Comparison of ENCODE assay signal across 8 cellular contexts in the genomic region with DNA sequence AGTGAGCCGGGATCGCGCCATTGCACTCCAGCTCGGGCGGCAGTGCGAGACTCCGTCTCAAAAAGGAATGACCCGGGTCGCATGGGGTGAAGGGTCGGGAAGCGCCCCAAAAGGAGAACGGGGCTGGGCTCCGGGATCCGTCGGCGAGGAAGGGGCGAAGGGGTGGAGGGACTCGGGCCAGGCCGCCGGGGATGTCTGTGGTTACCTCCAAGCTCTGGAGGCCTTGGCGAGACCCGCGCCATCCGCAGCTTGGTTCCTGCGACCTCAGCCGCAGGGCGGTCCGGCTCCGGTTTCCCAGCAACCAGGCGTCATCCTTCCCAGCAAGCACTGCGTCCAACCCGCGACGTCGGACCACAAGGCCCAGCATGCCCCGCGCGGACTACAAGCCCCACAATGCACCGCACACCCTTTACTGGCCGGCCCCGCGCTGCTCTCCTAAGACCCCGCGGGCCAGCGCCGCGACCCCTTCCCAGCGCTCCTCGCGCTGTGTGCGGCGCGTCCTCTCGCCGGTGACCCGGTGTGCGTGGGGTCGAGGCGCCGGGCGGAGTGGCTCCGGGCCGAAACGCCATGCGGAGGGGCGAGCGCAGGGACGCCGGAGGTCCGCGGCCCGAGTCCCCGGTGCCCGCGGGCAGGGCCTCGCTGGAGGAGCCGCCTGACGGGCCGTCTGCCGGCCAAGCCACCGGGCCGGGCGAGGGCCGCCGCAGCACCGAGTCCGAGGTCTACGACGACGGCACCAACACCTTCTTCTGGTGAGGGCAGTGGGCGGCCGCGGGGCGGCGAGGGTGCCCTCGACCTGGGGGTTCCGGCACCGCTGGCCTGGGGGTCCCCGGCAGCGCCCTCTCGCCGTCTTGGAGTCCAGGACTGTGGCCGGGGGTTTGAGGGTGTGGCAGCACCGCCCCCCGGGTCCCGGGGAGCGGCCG. TPM values are rescaled to one million over a fixed set of nuclear protein-coding genes. Genes with fewer than 3 reads are reported as not detected.
DNase-seq lines count a peak whose midpoint lies in the region; ATAC-seq and TF ChIP-seq lines count a peak whose summit lies in the region.

A gene (plus strand): TSS at position 391 of the 920 bp plus-strand sequence. CDS start 177 bp downstream, at position 568.

- DNase-seq in NCI-H748 (lab: John Stamatoyannopoulos, UW; ENCODE audit: unreplicated experiment) (peak; percentile 98), dermis blood vessel endothelial cell (peak; percentile 98)
- peak; percentile 93 for DNase-seq in activated CD4-positive, alpha-beta T cell treated with anti-CD3 and anti-CD28 coated beads, Interleukin-2, amount 50 U/mL, for 1 hour
- peak; percentile 95 for DNase-seq in stimulated activated CD4-positive, alpha-beta T cell treated with anti-CD3 and anti-CD28 coated beads, Interleukin-4, amount 100 ng/mL, for 24 hours

- TF ChIP-seq CTCF in liver (IDR thresholded peaks at IDR 0.05; ENCODE audit: low read depth, low read length, missing input control) = no peak

- peak within 1 kb of the TSS; percentile 90 to 100 (median 97) for H3K4me2 ChIP-seq in BLaER1 treated with 17β-estradiol and CSF1 and Interleukin-3, amounts not matched to agents 10 nM and 100 nM

- ATAC-seq in GM19351 (IDR thresholded peaks at IDR 0.05; ENCODE audit: unreplicated experiment) = peak; percentile 81
- peak; percentile 80 for ATAC-seq in HG03521 (IDR thresholded peaks at IDR 0.05; ENCODE audit: unreplicated experiment)

- H3K27me3 ChIP-seq in BLaER1 treated with 17β-estradiol and CSF1 and Interleukin-3, amounts not matched to agents 10 nM and 100 nM = no peaks in the 10 kb centered on the region
- H3K27me3 ChIP-seq in liver (ENCODE audit: control insufficient read depth in 4 of 4, insufficient read depth in 4 of 4, low read length in 3 of 4) = no peaks in the 10 kb centered on the region

- peak within 1 kb of the TSS; percentile 83 to 94 (median 88) for H3K9ac ChIP-seq in BLaER1 treated with 17β-estradiol and CSF1 and Interleukin-3, amounts not matched to agents 10 nM and 100 nM
- H3K9ac ChIP-seq in liver (ENCODE audit: low read depth in 1 of 2, low read length in 2 of 2) = peak within 1 kb of the TSS in 1 of 2 donors; percentile 75

- H3K9me3 ChIP-seq in BLaER1 treated with 17β-estradiol and CSF1 and Interleukin-3, amounts not matched to agents 10 nM and 100 nM (replicated peaks in 1 of 11) = no peaks in the 10 kb centered on the region
- H3K9me3 ChIP-seq in liver (ENCODE audit: control insufficient read depth in 4 of 4, low read length in 3 of 4) = no peaks in the 10 kb centered on the region

- H3K27ac ChIP-seq in BLaER1 treated with 17β-estradiol and CSF1 and Interleukin-3, amounts not matched to agents 10 nM and 100 nM = peak within 1 kb of the TSS; percentile 74 to 87 (median 80)
- peak within 1 kb of the TSS; percentile 58 to 86 for H3K27ac ChIP-seq in liver (ENCODE audit: low read depth in 1 of 2, low read length in 2 of 2)

- under 1% methylated on average over 108 of the region's 108 CpGs for WGBS in liver

- H3K36me3 ChIP-seq in BLaER1 treated with 17β-estradiol and CSF1 and Interleukin-3, amounts not matched to agents 10 nM and 100 nM = peaks cover 23 to 39% (median 32%) of the 10 kb centered on the region in 11 experiments
- peaks cover 3 to 18% (median 5%) of the 10 kb centered on the region in 4 donors for H3K36me3 ChIP-seq in liver (ENCODE audit: control insufficient read depth in 4 of 4, insufficient read depth in 3 of 4, low read depth in 1 of 4, low read length in 3 of 4)

- peak in 1 of 2 donors; percentile 18 for TF ChIP-seq RAD21 in liver (IDR thresholded peaks at IDR 0.05)

- peaks cover 24 to 36% (median 31%) of the 10 kb centered on the region in 10 experiments for H3K4me1 ChIP-seq in BLaER1 treated with 17β-estradiol and CSF1 and Interleukin-3, amounts not matched to agents 10 nM and 100 nM
- H3K4me1 ChIP-seq in liver (ENCODE audit: control insufficient read depth in 4 of 4, insufficient read depth in 4 of 4, low read length in 3 of 4) = peaks cover 8 to 35% (median 27%) of the 10 kb centered on the region in 4 donors

- H3K4me3 ChIP-seq in BLaER1 treated with 17β-estradiol and CSF1 and Interleukin-3, amounts not matched to agents 10 nM and 100 nM = peak within 1 kb of the TSS; percentile 89 to 99 (median 98)
- peak within 1 kb of the TSS; percentile 63 to 96 (median 73) for H3K4me3 ChIP-seq in liver (ENCODE audit: low read depth in 1 of 3, low read length in 3 of 3)

- H4K20me1 ChIP-seq in BLaER1 treated with 17β-estradiol and CSF1 and Interleukin-3, amounts not matched to agents 10 nM and 100 nM = peaks cover 16 to 48% (median 42%) of the 10 kb centered on the region in 11 experiments; a peak in 21 of 22 replicates

TF ChIP-seq in liver, 16 proteins besides CTCF, POLR2A, EP300 and RAD21:
- TF ChIP-seq JUND (IDR thresholded peaks at IDR 0.05) = no peak
- peak in 1 of 2 donors; percentile 75 for TF ChIP-seq GABPA (IDR thresholded peaks at IDR 0.05 in 1 of 2, conservative IDR thresholded peaks at IDR 0.05 in 1 of 2)
- TF ChIP-seq, protein P1, sequence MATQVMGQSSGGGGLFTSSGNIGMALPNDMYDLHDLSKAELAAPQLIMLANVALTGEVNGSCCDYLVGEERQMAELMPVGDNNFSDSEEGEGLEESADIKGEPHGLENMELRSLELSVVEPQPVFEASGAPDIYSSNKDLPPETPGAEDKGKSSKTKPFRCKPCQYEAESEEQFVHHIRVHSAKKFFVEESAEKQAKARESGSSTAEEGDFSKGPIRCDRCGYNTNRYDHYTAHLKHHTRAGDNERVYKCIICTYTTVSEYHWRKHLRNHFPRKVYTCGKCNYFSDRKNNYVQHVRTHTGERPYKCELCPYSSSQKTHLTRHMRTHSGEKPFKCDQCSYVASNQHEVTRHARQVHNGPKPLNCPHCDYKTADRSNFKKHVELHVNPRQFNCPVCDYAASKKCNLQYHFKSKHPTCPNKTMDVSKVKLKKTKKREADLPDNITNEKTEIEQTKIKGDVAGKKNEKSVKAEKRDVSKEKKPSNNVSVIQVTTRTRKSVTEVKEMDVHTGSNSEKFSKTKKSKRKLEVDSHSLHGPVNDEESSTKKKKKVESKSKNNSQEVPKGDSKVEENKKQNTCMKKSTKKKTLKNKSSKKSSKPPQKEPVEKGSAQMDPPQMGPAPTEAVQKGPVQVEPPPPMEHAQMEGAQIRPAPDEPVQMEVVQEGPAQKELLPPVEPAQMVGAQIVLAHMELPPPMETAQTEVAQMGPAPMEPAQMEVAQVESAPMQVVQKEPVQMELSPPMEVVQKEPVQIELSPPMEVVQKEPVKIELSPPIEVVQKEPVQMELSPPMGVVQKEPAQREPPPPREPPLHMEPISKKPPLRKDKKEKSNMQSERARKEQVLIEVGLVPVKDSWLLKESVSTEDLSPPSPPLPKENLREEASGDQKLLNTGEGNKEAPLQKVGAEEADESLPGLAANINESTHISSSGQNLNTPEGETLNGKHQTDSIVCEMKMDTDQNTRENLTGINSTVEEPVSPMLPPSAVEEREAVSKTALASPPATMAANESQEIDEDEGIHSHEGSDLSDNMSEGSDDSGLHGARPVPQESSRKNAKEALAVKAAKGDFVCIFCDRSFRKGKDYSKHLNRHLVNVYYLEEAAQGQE (IDR thresholded peaks at IDR 0.05) = no peak
- TF ChIP-seq TAF1 (conservative IDR thresholded peaks at IDR 0.05) = no peak
- peak in 1 of 2 donors; percentile 11 for TF ChIP-seq RXRA (IDR thresholded peaks at IDR 0.05)
- TF ChIP-seq, protein P2, sequence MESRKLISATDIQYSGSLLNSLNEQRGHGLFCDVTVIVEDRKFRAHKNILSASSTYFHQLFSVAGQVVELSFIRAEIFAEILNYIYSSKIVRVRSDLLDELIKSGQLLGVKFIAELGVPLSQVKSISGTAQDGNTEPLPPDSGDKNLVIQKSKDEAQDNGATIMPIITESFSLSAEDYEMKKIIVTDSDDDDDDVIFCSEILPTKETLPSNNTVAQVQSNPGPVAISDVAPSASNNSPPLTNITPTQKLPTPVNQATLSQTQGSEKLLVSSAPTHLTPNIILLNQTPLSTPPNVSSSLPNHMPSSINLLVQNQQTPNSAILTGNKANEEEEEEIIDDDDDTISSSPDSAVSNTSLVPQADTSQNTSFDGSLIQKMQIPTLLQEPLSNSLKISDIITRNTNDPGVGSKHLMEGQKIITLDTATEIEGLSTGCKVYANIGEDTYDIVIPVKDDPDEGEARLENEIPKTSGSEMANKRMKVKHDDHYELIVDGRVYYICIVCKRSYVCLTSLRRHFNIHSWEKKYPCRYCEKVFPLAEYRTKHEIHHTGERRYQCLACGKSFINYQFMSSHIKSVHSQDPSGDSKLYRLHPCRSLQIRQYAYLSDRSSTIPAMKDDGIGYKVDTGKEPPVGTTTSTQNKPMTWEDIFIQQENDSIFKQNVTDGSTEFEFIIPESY (IDR thresholded peaks at IDR 0.05) = no peak
- TF ChIP-seq FOXA2 (IDR thresholded peaks at IDR 0.05) = no peak
- TF ChIP-seq, protein P3, sequence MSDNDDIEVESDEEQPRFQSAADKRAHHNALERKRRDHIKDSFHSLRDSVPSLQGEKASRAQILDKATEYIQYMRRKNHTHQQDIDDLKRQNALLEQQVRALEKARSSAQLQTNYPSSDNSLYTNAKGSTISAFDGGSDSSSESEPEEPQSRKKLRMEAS (IDR thresholded peaks at IDR 0.05) = no peak
- TF ChIP-seq HNF4A (conservative IDR thresholded peaks at IDR 0.05) = no peak
- peak; percentile 8 for TF ChIP-seq NR2F2 (IDR thresholded peaks at IDR 0.05)
- TF ChIP-seq, protein P4, sequence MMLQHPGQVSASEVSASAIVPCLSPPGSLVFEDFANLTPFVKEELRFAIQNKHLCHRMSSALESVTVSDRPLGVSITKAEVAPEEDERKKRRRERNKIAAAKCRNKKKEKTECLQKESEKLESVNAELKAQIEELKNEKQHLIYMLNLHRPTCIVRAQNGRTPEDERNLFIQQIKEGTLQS (IDR thresholded peaks at IDR 0.05) = no peak
- TF ChIP-seq HNF4G (IDR thresholded peaks at IDR 0.05) = no peak
- no peak for TF ChIP-seq EGR1 (IDR thresholded peaks at IDR 0.05; ENCODE audit: low read depth in 2 of 2)
- TF ChIP-seq FOXA1 (IDR thresholded peaks at IDR 0.05) = no peak
- TF ChIP-seq YY1 (IDR thresholded peaks at IDR 0.05) = peak; percentile 80
- peak; percentile 33 for TF ChIP-seq SP1 (IDR thresholded peaks at IDR 0.05)

RNA-seq across cellular contexts. Expression of the gene that starts here (rescaled TPM):
- total RNA-seq in dermis blood vessel endothelial cell (34.5 and 50.2 TPM in 2 replicates), liver (10 to 100 TPM; 12.0 to 15.6 TPM)
- 1 to 10 TPM; 5.1 to 8.4 TPM for polyA plus RNA-seq in liver

Comparison
In these comparisons a context has a peak if more than half of its experiments do, and no peak if none do; other contexts are left out.
1. Peak in every context shown above with its lines: DNase-seq, ATAC-seq, H3K4me3 ChIP-seq and H3K27ac ChIP-seq.